ENCODE assay signal across 1 cellular context in the genomic region with DNA sequence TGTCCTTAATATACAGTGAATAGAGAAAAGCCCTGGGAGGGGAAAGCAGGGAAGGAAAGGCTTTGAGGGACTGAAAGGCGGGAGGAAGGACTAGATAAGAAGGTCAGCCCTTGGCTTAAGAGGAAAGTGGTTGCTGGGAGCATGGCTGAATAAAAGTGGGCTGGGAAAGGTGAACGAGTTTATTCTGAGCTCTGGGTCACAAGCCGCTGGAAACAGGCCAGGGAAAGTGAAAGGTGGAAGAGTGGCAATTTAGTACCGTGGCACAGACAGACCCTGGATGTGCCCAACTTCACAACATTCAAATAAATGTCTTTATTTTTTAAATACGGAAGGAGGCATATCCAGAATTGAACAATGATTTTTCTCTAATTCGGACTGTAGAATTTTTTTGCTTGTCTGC.
TF ChIP-seq lines count a peak whose summit lies in the region.

No MANE protein-coding gene starts in this region.

TF ChIP-seq in GM23338, 12 proteins besides CTCF, POLR2A, EP300 and RAD21 (continued from another document):
- TF ChIP-seq, protein P1, sequence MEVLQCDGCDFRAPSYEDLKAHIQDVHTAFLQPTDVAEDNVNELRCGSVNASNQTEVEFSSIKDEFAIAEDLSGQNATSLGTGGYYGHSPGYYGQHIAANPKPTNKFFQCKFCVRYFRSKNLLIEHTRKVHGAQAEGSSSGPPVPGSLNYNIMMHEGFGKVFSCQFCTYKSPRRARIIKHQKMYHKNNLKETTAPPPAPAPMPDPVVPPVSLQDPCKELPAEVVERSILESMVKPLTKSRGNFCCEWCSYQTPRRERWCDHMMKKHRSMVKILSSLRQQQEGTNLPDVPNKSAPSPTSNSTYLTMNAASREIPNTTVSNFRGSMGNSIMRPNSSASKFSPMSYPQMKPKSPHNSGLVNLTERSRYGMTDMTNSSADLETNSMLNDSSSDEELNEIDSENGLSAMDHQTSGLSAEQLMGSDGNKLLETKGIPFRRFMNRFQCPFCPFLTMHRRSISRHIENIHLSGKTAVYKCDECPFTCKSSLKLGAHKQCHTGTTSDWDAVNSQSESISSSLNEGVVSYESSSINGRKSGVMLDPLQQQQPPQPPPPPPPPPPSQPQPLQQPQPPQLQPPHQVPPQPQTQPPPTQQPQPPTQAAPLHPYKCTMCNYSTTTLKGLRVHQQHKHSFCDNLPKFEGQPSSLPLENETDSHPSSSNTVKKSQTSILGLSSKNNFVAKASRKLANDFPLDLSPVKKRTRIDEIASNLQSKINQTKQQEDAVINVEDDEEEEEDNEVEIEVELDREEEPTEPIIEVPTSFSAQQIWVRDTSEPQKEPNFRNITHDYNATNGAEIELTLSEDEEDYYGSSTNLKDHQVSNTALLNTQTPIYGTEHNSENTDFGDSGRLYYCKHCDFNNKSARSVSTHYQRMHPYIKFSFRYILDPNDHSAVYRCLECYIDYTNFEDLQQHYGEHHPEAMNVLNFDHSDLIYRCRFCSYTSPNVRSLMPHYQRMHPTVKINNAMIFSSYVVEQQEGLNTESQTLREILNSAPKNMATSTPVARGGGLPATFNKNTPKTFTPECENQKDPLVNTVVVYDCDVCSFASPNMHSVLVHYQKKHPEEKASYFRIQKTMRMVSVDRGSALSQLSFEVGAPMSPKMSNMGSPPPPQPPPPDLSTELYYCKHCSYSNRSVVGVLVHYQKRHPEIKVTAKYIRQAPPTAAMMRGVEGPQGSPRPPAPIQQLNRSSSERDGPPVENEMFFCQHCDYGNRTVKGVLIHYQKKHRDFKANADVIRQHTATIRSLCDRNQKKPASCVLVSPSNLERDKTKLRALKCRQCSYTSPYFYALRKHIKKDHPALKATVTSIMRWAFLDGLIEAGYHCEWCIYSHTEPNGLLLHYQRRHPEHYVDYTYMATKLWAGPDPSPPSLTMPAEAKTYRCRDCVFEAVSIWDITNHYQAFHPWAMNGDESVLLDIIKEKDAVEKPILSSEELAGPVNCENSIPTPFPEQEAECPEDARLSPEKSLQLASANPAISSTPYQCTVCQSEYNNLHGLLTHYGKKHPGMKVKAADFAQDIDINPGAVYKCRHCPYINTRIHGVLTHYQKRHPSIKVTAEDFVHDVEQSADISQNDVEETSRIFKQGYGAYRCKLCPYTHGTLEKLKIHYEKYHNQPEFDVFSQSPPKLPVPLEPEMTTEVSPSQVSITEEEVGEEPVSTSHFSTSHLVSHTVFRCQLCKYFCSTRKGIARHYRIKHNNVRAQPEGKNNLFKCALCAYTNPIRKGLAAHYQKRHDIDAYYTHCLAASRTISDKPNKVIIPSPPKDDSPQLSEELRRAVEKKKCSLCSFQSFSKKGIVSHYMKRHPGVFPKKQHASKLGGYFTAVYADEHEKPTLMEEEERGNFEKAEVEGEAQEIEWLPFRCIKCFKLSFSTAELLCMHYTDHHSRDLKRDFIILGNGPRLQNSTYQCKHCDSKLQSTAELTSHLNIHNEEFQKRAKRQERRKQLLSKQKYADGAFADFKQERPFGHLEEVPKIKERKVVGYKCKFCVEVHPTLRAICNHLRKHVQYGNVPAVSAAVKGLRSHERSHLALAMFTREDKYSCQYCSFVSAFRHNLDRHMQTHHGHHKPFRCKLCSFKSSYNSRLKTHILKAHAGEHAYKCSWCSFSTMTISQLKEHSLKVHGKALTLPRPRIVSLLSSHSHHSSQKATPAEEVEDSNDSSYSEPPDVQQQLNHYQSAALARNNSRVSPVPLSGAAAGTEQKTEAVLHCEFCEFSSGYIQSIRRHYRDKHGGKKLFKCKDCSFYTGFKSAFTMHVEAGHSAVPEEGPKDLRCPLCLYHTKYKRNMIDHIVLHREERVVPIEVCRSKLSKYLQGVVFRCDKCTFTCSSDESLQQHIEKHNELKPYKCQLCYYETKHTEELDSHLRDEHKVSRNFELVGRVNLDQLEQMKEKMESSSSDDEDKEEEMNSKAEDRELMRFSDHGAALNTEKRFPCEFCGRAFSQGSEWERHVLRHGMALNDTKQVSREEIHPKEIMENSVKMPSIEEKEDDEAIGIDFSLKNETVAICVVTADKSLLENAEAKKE (CRISPR knock-in tag; IDR thresholded peaks at IDR 0.05): no peak
- TF ChIP-seq CREB1 (CRISPR knock-in tag; IDR thresholded peaks at IDR 0.05; ENCODE audit: low read depth) (no peak), POLR2AphosphoS5 (IDR thresholded peaks at IDR 0.05; ENCODE audit: low read depth) (no peak)
